25 cellular contexts compared by ENCODE assay signal in the genomic region with DNA sequence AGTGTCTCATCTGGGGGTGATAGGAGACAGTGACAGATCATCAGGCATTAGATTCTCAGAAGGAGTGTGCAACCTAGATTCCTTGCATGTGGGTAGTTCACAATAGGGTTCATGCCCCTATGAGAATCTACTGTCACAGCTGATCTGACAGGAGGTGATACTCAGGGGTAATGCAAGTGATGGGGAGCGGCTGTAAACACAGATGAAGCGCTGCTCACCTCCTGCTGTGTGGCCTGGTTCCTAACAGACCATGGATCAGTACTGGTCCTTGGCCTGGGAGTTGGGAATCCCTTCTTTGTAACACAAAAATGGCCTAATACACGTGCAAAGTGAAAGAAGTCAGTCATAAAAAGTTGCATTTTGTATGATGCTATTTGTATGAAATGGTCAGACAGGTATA.
"Had no signal": no experiment of that assay in that cellular context is flagged by ENCODE, and none has a peak within 500 bp of the region (broad histone marks: within the 10 kb centered on the region; RNA-seq: fewer than 3 reads in every experiment).

No MANE protein-coding gene starts in this region.

- H3K4me1 ChIP-seq: colonic mucosa, esophagus muscularis mucosa, esophagus squamous epithelium, foreskin keratinocyte, gastrocnemius medialis, gastroesophageal sphincter, heart left ventricle, heart right ventricle had no signal

- H3K27me3 Mint-ChIP-seq: dendritic cell treated with granulocyte-macrophage colony-stimulating factor and Interleukin-4, amounts not matched to agents 40 ng/mL and 50 ng/mL, for 4 days; effector memory CD8-positive, alpha-beta T cell had no signal

- H3K9me3 ChIP-seq: colonic mucosa, esophagus muscularis mucosa, esophagus squamous epithelium, gastrocnemius medialis, heart left ventricle had no signal

- H3K27ac Mint-ChIP-seq: dendritic cell treated with granulocyte-macrophage colony-stimulating factor and Interleukin-4, amounts not matched to agents 40 ng/mL and 50 ng/mL, for 4 days; effector memory CD8-positive, alpha-beta T cell had no signal

- ATAC-seq: effector memory CD8-positive, alpha-beta T cell; esophagus mucosa; foreskin keratinocyte; gastrocnemius medialis; gastroesophageal sphincter; heart left ventricle; heart right ventricle had no signal

- H3K36me3 ChIP-seq: colonic mucosa, esophagus muscularis mucosa, esophagus squamous epithelium, gastrocnemius medialis, gastroesophageal sphincter, heart left ventricle, heart right ventricle had no signal

- H3K27me3 ChIP-seq: colonic mucosa, esophagus muscularis mucosa, esophagus squamous epithelium, foreskin keratinocyte, gastrocnemius medialis, gastroesophageal sphincter, hepatocyte had no signal

- H3K4me3 Mint-ChIP-seq: dendritic cell treated with granulocyte-macrophage colony-stimulating factor and Interleukin-4, amounts not matched to agents 40 ng/mL and 50 ng/mL, for 4 days; effector memory CD8-positive, alpha-beta T cell had no signal

- H3K27ac ChIP-seq: colonic mucosa, coronary artery, dorsolateral prefrontal cortex, epithelial cell of prostate, esophagus muscularis mucosa, esophagus squamous epithelium, foreskin keratinocyte, gastrocnemius medialis, gastroesophageal sphincter, heart left ventricle, heart right ventricle, hepatocyte had no signal

- DNase-seq: colonic mucosa; cortex of kidney; dermis blood vessel endothelial cell; dorsolateral prefrontal cortex; effector CD4-positive, alpha-beta T cell; effector CD8-positive, alpha-beta T cell; effector memory CD4-positive, alpha-beta T cell; effector memory CD8-positive, alpha-beta T cell; erythroblast; esophagus squamous epithelium; foreskin fibroblast; foreskin keratinocyte; foreskin melanocyte; gastrocnemius medialis; glutamatergic neuron; head of caudate nucleus; heart left ventricle; heart right ventricle had no signal

- H3K4me3 ChIP-seq: colonic mucosa, coronary artery, dorsolateral prefrontal cortex, esophagus muscularis mucosa, esophagus squamous epithelium, gastrocnemius medialis, gastroesophageal sphincter, heart left ventricle, heart right ventricle, hepatocyte had no signal
